Comparison of ENCODE assay signal across 1 cellular context in the genomic region with DNA sequence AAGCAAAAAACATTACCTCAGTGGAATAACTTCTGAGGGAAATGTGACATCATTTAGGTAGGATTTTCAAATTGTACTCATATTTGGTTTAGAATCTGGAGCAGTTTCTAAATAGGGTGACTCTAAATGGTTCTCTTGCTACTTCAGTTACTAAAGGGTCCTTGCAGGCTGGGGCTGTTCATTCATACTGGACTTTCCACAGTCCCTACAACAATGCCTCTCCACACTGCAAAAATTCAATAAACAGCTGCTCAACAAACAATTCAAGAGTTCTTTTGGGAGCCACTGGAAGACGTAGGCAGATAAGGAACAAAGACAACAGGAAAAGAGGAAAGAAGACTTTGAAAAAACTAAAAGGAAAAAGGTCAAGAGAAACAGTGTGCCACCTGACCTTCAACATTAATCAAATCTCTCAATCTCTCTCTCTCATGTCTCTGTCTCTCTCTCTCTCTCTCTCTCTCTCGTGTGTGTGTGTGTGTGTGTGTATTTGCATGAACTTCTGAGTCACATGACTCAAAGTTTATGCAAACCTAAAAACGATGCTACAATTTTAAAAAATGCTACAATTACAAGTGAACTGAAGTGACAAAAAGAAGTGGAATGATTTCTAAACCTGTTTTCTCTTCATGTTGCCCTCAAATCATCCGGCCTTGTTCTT.
TF ChIP-seq lines count a peak whose summit lies in the region.

No MANE protein-coding gene starts in this region.

TF ChIP-seq in HEK293, 187 proteins besides CTCF, POLR2A, EP300 and RAD21:
- TF ChIP-seq ZNF596 (tag by site-specific recombination; IDR thresholded peaks at IDR 0.05) (peak; percentile 53; the same call in 1 of the 2 replicates), ZNF449 (tag by site-specific recombination; IDR thresholded peaks at IDR 0.05) (no peak)
